ENCODE assay signal across 8 cellular contexts in genomic region chr14:68781161-68782021, GRCh38. TPM values are rescaled to one million over a fixed set of nuclear protein-coding genes. Genes with fewer than 3 reads are reported as not detected.
DNase-seq lines count a peak whose midpoint lies in the region; ATAC-seq and TF ChIP-seq lines count a peak whose summit lies in the region.

No MANE protein-coding gene starts in this region.

- no peaks in the 10 kb centered on the region for H3K9me3 ChIP-seq in mammary epithelial cell (replicated peaks; ENCODE audit: insufficient read depth, low read length)
- H3K9me3 ChIP-seq in mucosa of stomach (ENCODE audit: control insufficient read depth, low read length) = no peaks in the 10 kb centered on the region

- intact Hi-C loops in mammary epithelial cell (cut with micrococcal nuclease) = no loop called here

- ATAC-seq in GM21528 (IDR thresholded peaks at IDR 0.05; ENCODE audit: low FRiP score, unreplicated experiment) = no peak

- dilution Hi-C loops in mammary epithelial cell (cut with HindIII; ENCODE audit: low sequenced_read_pairs) = no loop called here

- 88% methylated on average over 14 of the region's 14 CpGs for WGBS in mammary epithelial cell (ENCODE audit: low coverage, missing lambda C conversion rate)

- H3K4me3 ChIP-seq in mammary epithelial cell (replicated peaks in 1 of 3; ENCODE audit: insufficient read depth in 1 of 3, low read depth in 2 of 3, low read length in 3 of 3) (no peak overlapping the region), mucosa of stomach (ENCODE audit: low read length) (no peak overlapping the region)

- H3K36me3 ChIP-seq in mammary epithelial cell (ENCODE audit: insufficient read depth, low read length) = no peaks in the 10 kb centered on the region
- no peaks in the 10 kb centered on the region for H3K36me3 ChIP-seq in mucosa of stomach (ENCODE audit: control insufficient read depth, insufficient read depth, low read length)

- peaks cover 39% of the 10 kb centered on the region for H3K4me1 ChIP-seq in mammary epithelial cell (ENCODE audit: insufficient read depth, low read length)
- H3K4me1 ChIP-seq in mucosa of stomach (ENCODE audit: control insufficient read depth, insufficient read depth, low read length) = peaks cover 89% of the 10 kb centered on the region

- in situ Hi-C loops in mammary epithelial cell (cut with MboI; ENCODE audit: low sequenced_read_pairs in 2 of 2) = loop anchor here in 1 of 2 donors (10.0 to 25.0 kb wide), 2 partner anchors 244 to 527 kb away; no protein-coding TSS in a partner anchor

- H3K9ac ChIP-seq in mammary epithelial cell (ENCODE audit: insufficient read depth, low read length) (no peak overlapping the region), mucosa of stomach (ENCODE audit: low read length) (peak overlapping the region; percentile 55)

- H3K27ac ChIP-seq in mammary epithelial cell (ENCODE audit: insufficient read depth, low read depth, low read length) = no peak overlapping the region

- no peaks in the 10 kb centered on the region for H3K27me3 ChIP-seq in mammary epithelial cell (ENCODE audit: insufficient read depth, low read length)
- no peaks in the 10 kb centered on the region for H3K27me3 ChIP-seq in mucosa of stomach (ENCODE audit: control insufficient read depth, insufficient read depth, low read length)

- H3K79me2 ChIP-seq in mammary epithelial cell (ENCODE audit: insufficient read depth, low read length) = no peaks in the 10 kb centered on the region

- H2AFZ ChIP-seq in mammary epithelial cell (ENCODE audit: low read depth, low read length) = peak overlapping the region; percentile 32

- no peak overlapping the region for H3K4me3 Mint-ChIP-seq in type B pancreatic cell

- peaks cover 47% of the 10 kb centered on the region for H3K4me1 Mint-ChIP-seq in type B pancreatic cell (ENCODE audit: unreplicated experiment)

- H3K27me3 Mint-ChIP-seq in type B pancreatic cell = peaks cover 1% of the 10 kb centered on the region

- no peaks in the 10 kb centered on the region for H4K20me1 ChIP-seq in mammary epithelial cell (ENCODE audit: insufficient read depth, low read length)

- peak; percentile 50 for DNase-seq in T-helper 9 cell
- DNase-seq in mammary epithelial cell = no peak
- DNase-seq in type B pancreatic cell (ENCODE audit: extremely low spot score, unreplicated experiment) = peak; percentile 54
- DNase-seq in GOT3 (lab: John Stamatoyannopoulos, UW) = no peak
- DNase-seq in A172 (ENCODE audit: low spot score) = no peak
- DNase-seq in GM19238 (ENCODE audit: insufficient read length, low spot score) = no peak

- CTCF ChIA-PET in mammary epithelial cell (lab: Charles Lee; ENCODE audit: low non-redundant PET) = no interaction called here

- peak overlapping the region; percentile 81 for H3K27ac Mint-ChIP-seq in type B pancreatic cell

- TF ChIP-seq CTCF in mammary epithelial cell (conservative IDR thresholded peaks at IDR 0.05 in 1 of 2, IDR thresholded peaks at IDR 0.05 in 1 of 2; ENCODE audit: extremely low read depth in 1 of 2, insufficient read depth in 1 of 2, low read depth in 1 of 2, low read length in 2 of 2) (no peak), type B pancreatic cell (conservative IDR thresholded peaks at IDR 0.05) (no peak)

- peaks cover under 1% of the 10 kb centered on the region for H3K9me3 Mint-ChIP-seq in type B pancreatic cell

- no TSS peak for BruUV-seq in mammary epithelial cell (replicated peaks; lab: Mats Ljungman, UMichigan)

- H3K4me2 ChIP-seq in mammary epithelial cell (ENCODE audit: insufficient read depth, low read depth, low read length) = no peak overlapping the region

- H3K36me3 Mint-ChIP-seq in type B pancreatic cell = no peaks in the 10 kb centered on the region

RNA-seq across cellular contexts. Expression of gene ZFP36L1, which starts 11.5 kb away (rescaled TPM):
- total RNA-seq in mammary epithelial cell (100 to 1,000 TPM; 169 to 373 TPM), type B pancreatic cell (ENCODE audit: low replicate concordance) (457 and 564 TPM in 2 replicates)
- 140 TPM for polyA plus RNA-seq in mammary epithelial cell
- 99.0 TPM for polyA minus RNA-seq in mammary epithelial cell
- total RNA-seq in A172 (2014; rRNA removed; shearing (Covaris generic)) = 39.7 and 49.7 TPM in 2 replicates

Comparison
In these comparisons a context has a peak if more than half of its experiments do, and no peak if none do; other contexts are left out.
1. DNase-seq: peak in T-helper 9 cell (single experiment) and type B pancreatic cell (single experiment); none in mammary epithelial cell (single experiment), GOT3 (single experiment), A172 (single experiment) and GM19238 (single experiment).